In the genomic region with DNA sequence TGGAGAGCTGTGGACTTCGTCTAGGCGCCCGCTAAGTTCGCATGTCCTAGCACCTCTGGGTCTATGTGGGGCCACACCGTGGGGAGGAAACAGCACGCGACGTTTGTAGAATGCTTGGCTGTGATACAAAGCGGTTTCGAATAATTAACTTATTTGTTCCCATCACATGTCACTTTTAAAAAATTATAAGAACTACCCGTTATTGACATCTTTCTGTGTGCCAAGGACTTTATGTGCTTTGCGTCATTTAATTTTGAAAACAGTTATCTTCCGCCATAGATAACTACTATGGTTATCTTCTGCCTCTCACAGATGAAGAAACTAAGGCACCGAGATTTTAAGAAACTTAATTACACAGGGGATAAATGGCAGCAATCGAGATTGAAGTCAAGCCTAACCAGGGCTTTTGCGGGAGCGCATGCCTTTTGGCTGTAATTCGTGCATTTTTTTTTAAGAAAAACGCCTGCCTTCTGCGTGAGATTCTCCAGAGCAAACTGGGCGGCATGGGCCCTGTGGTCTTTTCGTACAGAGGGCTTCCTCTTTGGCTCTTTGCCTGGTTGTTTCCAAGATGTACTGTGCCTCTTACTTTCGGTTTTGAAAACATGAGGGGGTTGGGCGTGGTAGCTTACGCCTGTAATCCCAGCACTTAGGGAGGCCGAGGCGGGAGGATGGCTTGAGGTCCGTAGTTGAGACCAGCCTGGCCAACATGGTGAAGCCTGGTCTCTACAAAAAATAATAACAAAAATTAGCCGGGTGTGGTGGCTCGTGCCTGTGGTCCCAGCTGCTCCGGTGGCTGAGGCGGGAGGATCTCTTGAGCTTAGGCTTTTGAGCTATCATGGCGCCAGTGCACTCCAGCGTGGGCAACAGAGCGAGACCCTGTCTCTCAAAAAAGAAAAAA, we compare ENCODE assay signal across 8 cellular contexts. TPM values are rescaled to one million over a fixed set of nuclear protein-coding genes. Genes with fewer than 3 reads are reported as not detected.
DNase-seq lines count a peak whose midpoint lies in the region; ATAC-seq and TF ChIP-seq lines count a peak whose summit lies in the region.

No MANE protein-coding gene starts in this region.

- TF ChIP-seq CTCF in AG04450 (IDR thresholded peaks at IDR 0.05; ENCODE audit: low read depth, low read length) = no peak
- TF ChIP-seq CTCF in dorsolateral prefrontal cortex (IDR thresholded peaks at IDR 0.05 in 54 of 56, conservative IDR thresholded peaks at IDR 0.05 in 2 of 56; ENCODE audit: low read depth in 1 of 56, partially characterized antibody in 56 of 56) = peak in 2 of 56 donors; percentile 6 to 10
- no peak for TF ChIP-seq CTCF in left lung (IDR thresholded peaks at IDR 0.05)

- H3K9me3 ChIP-seq in AG04450 (ENCODE audit: control insufficient read depth, insufficient read depth, low read length) = no peaks in the 10 kb centered on the region; the same call in 1 of the 2 replicates
- H3K9me3 ChIP-seq in left lung = no peaks in the 10 kb centered on the region

- H3K4me3 ChIP-seq in AG04450 (ENCODE audit: low read depth, low read length) = peak overlapping the region; percentile 96
- H3K4me3 ChIP-seq in dorsolateral prefrontal cortex = peak overlapping the region; percentile 41 to 99 (median 90)
- peak overlapping the region; percentile 62 to 92 for H3K4me3 ChIP-seq in left lung

- POLR2A ChIA-PET in AG04450 (lab: Yijun Ruan, JAX) = interaction anchor here (0.7 to 5.0 kb wide), 5 partner anchors 8 to 117 kb away, joined by 3 to 67 read pairs (median 23); partner anchors contain the start of genes SPG11 and TRIM69

- peaks cover 0 to 45% of the 10 kb centered on the region in 2 donors for H3K36me3 ChIP-seq in left lung

- CTCF ChIA-PET in AG04450 (lab: Charles Lee) = interaction anchor here (1.5 to 4.3 kb wide), 5 partner anchors 16 to 49 kb away, joined by 9 to 54 read pairs (median 19); partner anchors contain the start of genes SPG11 and TRIM69

- H3K27ac ChIP-seq in AG04450 (ENCODE audit: low read depth, low read length) = peak overlapping the region; percentile 93
- H3K27ac ChIP-seq in dorsolateral prefrontal cortex = peak overlapping the region; percentile 59 to 99 (median 94)
- H3K27ac ChIP-seq in left lung = peak overlapping the region; percentile 98 to 100

- ATAC-seq in GM19351 (IDR thresholded peaks at IDR 0.05; ENCODE audit: unreplicated experiment) (peak; percentile 4), left lung (peak; percentile 67), HG02798 (IDR thresholded peaks at IDR 0.05; ENCODE audit: poor library complexity, unreplicated experiment) (no peak)

- H3K4me1 ChIP-seq in left lung = peaks cover 18 to 58% of the 10 kb centered on the region in 2 donors

- DNase-seq in AG04450 (ENCODE audit: low read depth, low spot score) = peak; percentile 50
- DNase-seq in NCI-H510A (lab: John Stamatoyannopoulos, UW) = peak; percentile 26
- peak; percentile 59 for DNase-seq in activated CD4-positive, CD25-positive, alpha-beta regulatory T cell treated with anti-CD3 and anti-CD28 coated beads, Interleukin-2, amount 50 U/mL, for 72 hours
- peak in 6 of 10 donors; percentile 15 to 47 (median 30) for DNase-seq in dorsolateral prefrontal cortex
- DNase-seq in left lung = peak; percentile 76 to 80
- DNase-seq in stimulated activated CD4-positive, alpha-beta T cell treated with anti-CD3 and anti-CD28 coated beads, Interleukin-4, amount 100 ng/mL, for 1 hour = peak; percentile 58

- intact Hi-C loops in dorsolateral prefrontal cortex (cut with DNase I) (loop anchor here (5.0 kb wide), 1 partner anchor 50 kb away; the partner anchor contains the start of gene SPG11 (in 2 of the 2)), left lung (cut with DNase I) (no loop called here)

- H3K27me3 ChIP-seq in AG04450 (ENCODE audit: control insufficient read depth, insufficient read depth, low read length) = no peaks in the 10 kb centered on the region
- H3K27me3 ChIP-seq in dorsolateral prefrontal cortex = no peaks in the 10 kb centered on the region
- no peaks in the 10 kb centered on the region for H3K27me3 ChIP-seq in left lung

RNA-seq across cellular contexts. Expression of gene B2M, which starts 1.0 kb away (rescaled TPM):
- polyA plus RNA-seq in AG04450 (2011; rRNA removed) = 5,193 and 5,536 TPM in 2 replicates
- 456 and 553 TPM in 2 replicates for polyA minus RNA-seq in AG04450 (2011; rRNA and poly(A)+ RNA removed)
- total RNA-seq in dorsolateral prefrontal cortex (1,000 to 10,000 TPM in 4 of 120 experiments, 100 to 1,000 TPM in 116; 213 to 1,235 (median 449) TPM), left lung (1,000 to 10,000 TPM; 4,127 to 5,072 TPM)

RNA-seq across cellular contexts. Expression of gene PATL2, which starts 1.2 kb away (rescaled TPM):
- 0.17 and 0.50 TPM in 2 replicates for polyA plus RNA-seq in AG04450 (2011; rRNA removed)
- polyA minus RNA-seq in AG04450 (2011; rRNA and poly(A)+ RNA removed) = 0.26 and 0.28 TPM in 2 replicates
- total RNA-seq in dorsolateral prefrontal cortex (1 to 10 TPM in 67 of 120 experiments, under 1 TPM in 45, not detected in 8; 0.20 to 6.3 (median 1.2) TPM), left lung (1 to 10 TPM; 1.7 to 3.8 TPM)

RNA-seq across cellular contexts. Expression of gene TRIM69, which starts 24.0 kb away (rescaled TPM):
- polyA plus RNA-seq in AG04450 (2011; rRNA removed) = 11.9 and 16.4 TPM in 2 replicates
- polyA minus RNA-seq in AG04450 (2011; rRNA and poly(A)+ RNA removed) = 10.1 and 15.4 TPM in 2 replicates
- total RNA-seq in dorsolateral prefrontal cortex (100 to 1,000 TPM in 1 of 120 experiments, 10 to 100 TPM in 119; 31.6 to 103 (median 60.3) TPM), left lung (10 to 100 TPM; 26.6 to 30.8 TPM)

RNA-seq across cellular contexts. Expression of gene SPG11, which starts 48.9 kb away (rescaled TPM):
- polyA plus RNA-seq in AG04450 (2011; rRNA removed) = 39.6 and 48.4 TPM in 2 replicates
- polyA minus RNA-seq in AG04450 (2011; rRNA and poly(A)+ RNA removed) = 112 and 168 TPM in 2 replicates
- total RNA-seq in dorsolateral prefrontal cortex (100 to 1,000 TPM in 9 of 120 experiments, 10 to 100 TPM in 111; 41.3 to 116 (median 77.5) TPM), left lung (10 to 100 TPM; 72.6 to 92.5 TPM)

Comparison
In these comparisons a context has a peak if more than half of its experiments do, and no peak if none do; other contexts are left out.
1. DNase-seq: peak in every context shown above with its lines; median percentile 78 in left lung; 59 in activated CD4-positive, CD25-positive, alpha-beta regulatory T cell treated with anti-CD3 and anti-CD28 coated beads, Interleukin-2, amount 50 U/mL, for 72 hours; 58 in stimulated activated CD4-positive, alpha-beta T cell treated with anti-CD3 and anti-CD28 coated beads, Interleukin-4, amount 100 ng/mL, for 1 hour; 50 in AG04450; 30 in dorsolateral prefrontal cortex; 26 in NCI-H510A.
2. intact Hi-C loops: an anchor here in dorsolateral prefrontal cortex (5.0 kb wide); none called in left lung.